ENCODE assay signal across 8 cellular contexts in genomic region chr16:87764600-87765472, GRCh38. TPM values are rescaled to one million over a fixed set of nuclear protein-coding genes. Genes with fewer than 3 reads are reported as not detected.
DNase-seq lines count a peak whose midpoint lies in the region; ATAC-seq and TF ChIP-seq lines count a peak whose summit lies in the region.

No MANE protein-coding gene starts in this region.

- no peaks in the 10 kb centered on the region for H3K9me3 Mint-ChIP-seq in activated CD8-positive, alpha-beta memory T cell treated with anti-CD3 and anti-CD28 coated beads, Interleukin-2, amount 10 ng/mL, durations not matched to agents 7 days and 5 days (ENCODE audit: low read depth)

- H3K4me2 ChIP-seq in OCI-LY1 (ENCODE audit: low read length) (peak overlapping the region; percentile 69), neural cell (ENCODE audit: low read length) (peak overlapping the region; percentile 84)

- no peak for TF ChIP-seq RAD21 in neural cell (conservative IDR thresholded peaks at IDR 0.05)

- H3K36me3 ChIP-seq in OCI-LY1 (ENCODE audit: insufficient read depth, low read length) (peaks cover 40% of the 10 kb centered on the region), colonic mucosa (no peaks in the 10 kb centered on the region), neural cell (ENCODE audit: insufficient read depth, low read length) (no peaks in the 10 kb centered on the region)

- intact Hi-C loops in colonic mucosa (cut with DNase I) = loop anchor here (10.0 kb wide), 1 partner anchor 810 kb away; the partner anchor contains the start of gene ZC3H18

- peak overlapping the region; percentile 90 for H3K9ac ChIP-seq in OCI-LY1 (ENCODE audit: low read length)
- H3K9ac ChIP-seq in colonic mucosa (ENCODE audit: low read depth in 2 of 2, low read length in 2 of 2) = peak overlapping the region; percentile 87 to 91
- H3K9ac ChIP-seq in neural cell (ENCODE audit: low read length) = peak overlapping the region; percentile 94

- peak; percentile 65 for DNase-seq in activated CD8-positive, alpha-beta memory T cell treated with anti-CD3 and anti-CD28 coated beads, Interleukin-2, amount 10 ng/mL, durations not matched to agents 7 days and 5 days
- no peak for DNase-seq in activated CD8-positive, alpha-beta memory T cell treated with anti-CD3 and anti-CD28 coated beads, Interleukin-2, amount 50 U/mL, for 4 hours
- no peak for DNase-seq in colonic mucosa
- no peak for DNase-seq in epidermal melanocyte (ENCODE audit: insufficient read length, low spot score)
- no peak for DNase-seq in AG20443 (ENCODE audit: low spot score)

- H3K9me3 ChIP-seq in OCI-LY1 (ENCODE audit: low read length) (no peaks in the 10 kb centered on the region), colonic mucosa (no peaks in the 10 kb centered on the region), neural cell (ENCODE audit: low read length) (no peaks in the 10 kb centered on the region)

- no peaks in the 10 kb centered on the region for H3F3A ChIP-seq in OCI-LY1 (ENCODE audit: insufficient read depth, low read length)
- no peaks in the 10 kb centered on the region for H3F3A ChIP-seq in neural cell (ENCODE audit: insufficient read depth, low read length, poor library complexity, severe bottlenecking)

- peak overlapping the region; percentile 100 for H3K4me3 Mint-ChIP-seq in activated CD8-positive, alpha-beta memory T cell treated with anti-CD3 and anti-CD28 coated beads, Interleukin-2, amount 10 ng/mL, durations not matched to agents 7 days and 5 days

- H3K4me3 ChIP-seq in OCI-LY1 (ENCODE audit: low read depth, low read length, poor library complexity, severe bottlenecking) = peak overlapping the region; percentile 90
- peak overlapping the region; percentile 97 for H3K4me3 ChIP-seq in colonic mucosa
- H3K4me3 ChIP-seq in neural cell (ENCODE audit: low read length) = peak overlapping the region; percentile 91

- peaks cover 31% of the 10 kb centered on the region for H3K36me3 Mint-ChIP-seq in activated CD8-positive, alpha-beta memory T cell treated with anti-CD3 and anti-CD28 coated beads, Interleukin-2, amount 10 ng/mL, durations not matched to agents 7 days and 5 days

- H3K27me3 Mint-ChIP-seq in activated CD8-positive, alpha-beta memory T cell treated with anti-CD3 and anti-CD28 coated beads, Interleukin-2, amount 10 ng/mL, durations not matched to agents 7 days and 5 days = no peaks in the 10 kb centered on the region

- H3K27me3 ChIP-seq in OCI-LY1 (ENCODE audit: insufficient read depth, low read length) = no peaks in the 10 kb centered on the region
- H3K27me3 ChIP-seq in colonic mucosa = no peaks in the 10 kb centered on the region
- no peaks in the 10 kb centered on the region for H3K27me3 ChIP-seq in neural cell (ENCODE audit: insufficient read depth, low read depth, low read length)

- TF ChIP-seq CTCF in OCI-LY1 (IDR thresholded peaks at IDR 0.05; ENCODE audit: low read length) = no peak
- TF ChIP-seq CTCF in colonic mucosa (IDR thresholded peaks at IDR 0.05) = no peak
- no peak for TF ChIP-seq CTCF in neural cell (IDR thresholded peaks at IDR 0.05; ENCODE audit: poor library complexity, severe bottlenecking)

- H3K4me1 ChIP-seq in OCI-LY1 (ENCODE audit: insufficient read depth, low read length, severe bottlenecking) (peaks cover 64% of the 10 kb centered on the region), colonic mucosa (peaks cover 6% of the 10 kb centered on the region)

- H3K27ac Mint-ChIP-seq in activated CD8-positive, alpha-beta memory T cell treated with anti-CD3 and anti-CD28 coated beads, Interleukin-2, amount 10 ng/mL, durations not matched to agents 7 days and 5 days = peak overlapping the region; percentile 91

- H2AFZ ChIP-seq in OCI-LY1 (ENCODE audit: low read length) (no peak overlapping the region), neural cell (ENCODE audit: low read depth, low read length) (no peak overlapping the region)

- H3K79me2 ChIP-seq in OCI-LY1 (ENCODE audit: insufficient read depth, low read length) (peaks cover 38% of the 10 kb centered on the region), neural cell (replicated peaks; ENCODE audit: insufficient read depth, low read length) (peaks cover 21% of the 10 kb centered on the region)

- CTCF ChIA-PET in activated CD8-positive, alpha-beta memory T cell treated with anti-CD3 and anti-CD28 coated beads, Interleukin-2, amount 10 ng/mL, durations not matched to agents 7 days and 5 days (lab: Charles Lee) = interaction anchor here (0.6 to 4.7 kb wide), 17 partner anchors 10 to 805 kb away, joined by 3 to 41 read pairs (median 4); partner anchors contain the start of gene SLC7A5

- H4K20me1 ChIP-seq in OCI-LY1 (ENCODE audit: insufficient read depth, low read length) (no peaks in the 10 kb centered on the region), neural cell (ENCODE audit: insufficient read depth) (no peaks in the 10 kb centered on the region)

- H3K27ac ChIP-seq in OCI-LY1 (ENCODE audit: low read depth, low read length, poor library complexity, severe bottlenecking) = peak overlapping the region; percentile 85
- peak overlapping the region; percentile 70 for H3K27ac ChIP-seq in colonic mucosa
- peak overlapping the region; percentile 87 for H3K27ac ChIP-seq in neural cell (ENCODE audit: low read length)

- H3K9me2 ChIP-seq in OCI-LY1 (ENCODE audit: low read depth, low read length) = no peaks in the 10 kb centered on the region
- no peaks in the 10 kb centered on the region for H3K9me2 ChIP-seq in neural cell (ENCODE audit: insufficient read depth, low read length)

- no peak for TF ChIP-seq EP300 in neural cell (conservative IDR thresholded peaks at IDR 0.05; ENCODE audit: poor library complexity, severe bottlenecking)

- peak; percentile 25 for ATAC-seq in activated CD8-positive, alpha-beta memory T cell treated with anti-CD3 and anti-CD28 coated beads, Interleukin-2, amount 10 ng/mL, durations not matched to agents 7 days and 5 days
- ATAC-seq in HG02970 (IDR thresholded peaks at IDR 0.05; ENCODE audit: low FRiP score, unreplicated experiment) = no peak

- peaks cover 46% of the 10 kb centered on the region for H3K4me1 Mint-ChIP-seq in activated CD8-positive, alpha-beta memory T cell treated with anti-CD3 and anti-CD28 coated beads, Interleukin-2, amount 10 ng/mL, durations not matched to agents 7 days and 5 days

TF ChIP-seq in neural cell, 6 proteins besides CTCF, POLR2A, EP300 and RAD21:
- TF ChIP-seq SMC3 (conservative IDR thresholded peaks at IDR 0.05; ENCODE audit: poor library complexity) (no peak), EZH2 (IDR thresholded peaks at IDR 0.05; ENCODE audit: borderline replicate concordance, insufficient read depth, low read length, poor library complexity, severe bottlenecking) (no peak), MXI1 (conservative IDR thresholded peaks at IDR 0.05; ENCODE audit: poor library complexity, severe bottlenecking) (no peak), TAF1 (IDR thresholded peaks at IDR 0.05; ENCODE audit: low read depth) (no peak), POLR2AphosphoS5 (IDR thresholded peaks at IDR 0.05) (no peak)
- TF ChIP-seq, protein P1, sequence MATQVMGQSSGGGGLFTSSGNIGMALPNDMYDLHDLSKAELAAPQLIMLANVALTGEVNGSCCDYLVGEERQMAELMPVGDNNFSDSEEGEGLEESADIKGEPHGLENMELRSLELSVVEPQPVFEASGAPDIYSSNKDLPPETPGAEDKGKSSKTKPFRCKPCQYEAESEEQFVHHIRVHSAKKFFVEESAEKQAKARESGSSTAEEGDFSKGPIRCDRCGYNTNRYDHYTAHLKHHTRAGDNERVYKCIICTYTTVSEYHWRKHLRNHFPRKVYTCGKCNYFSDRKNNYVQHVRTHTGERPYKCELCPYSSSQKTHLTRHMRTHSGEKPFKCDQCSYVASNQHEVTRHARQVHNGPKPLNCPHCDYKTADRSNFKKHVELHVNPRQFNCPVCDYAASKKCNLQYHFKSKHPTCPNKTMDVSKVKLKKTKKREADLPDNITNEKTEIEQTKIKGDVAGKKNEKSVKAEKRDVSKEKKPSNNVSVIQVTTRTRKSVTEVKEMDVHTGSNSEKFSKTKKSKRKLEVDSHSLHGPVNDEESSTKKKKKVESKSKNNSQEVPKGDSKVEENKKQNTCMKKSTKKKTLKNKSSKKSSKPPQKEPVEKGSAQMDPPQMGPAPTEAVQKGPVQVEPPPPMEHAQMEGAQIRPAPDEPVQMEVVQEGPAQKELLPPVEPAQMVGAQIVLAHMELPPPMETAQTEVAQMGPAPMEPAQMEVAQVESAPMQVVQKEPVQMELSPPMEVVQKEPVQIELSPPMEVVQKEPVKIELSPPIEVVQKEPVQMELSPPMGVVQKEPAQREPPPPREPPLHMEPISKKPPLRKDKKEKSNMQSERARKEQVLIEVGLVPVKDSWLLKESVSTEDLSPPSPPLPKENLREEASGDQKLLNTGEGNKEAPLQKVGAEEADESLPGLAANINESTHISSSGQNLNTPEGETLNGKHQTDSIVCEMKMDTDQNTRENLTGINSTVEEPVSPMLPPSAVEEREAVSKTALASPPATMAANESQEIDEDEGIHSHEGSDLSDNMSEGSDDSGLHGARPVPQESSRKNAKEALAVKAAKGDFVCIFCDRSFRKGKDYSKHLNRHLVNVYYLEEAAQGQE (IDR thresholded peaks at IDR 0.05; ENCODE audit: borderline replicate concordance) = no peak

RNA-seq across cellular contexts. Expression of gene KLHDC4, which starts 0.9 kb away (rescaled TPM):
- 100 to 1,000 TPM in 1 of 2 experiments, 10 to 100 TPM in 1; 86.0 to 114 TPM for total RNA-seq in activated CD8-positive, alpha-beta memory T cell treated with anti-CD3 and anti-CD28 coated beads, Interleukin-2, amount 10 ng/mL, durations not matched to agents 7 days and 5 days
- total RNA-seq in colonic mucosa = 10 to 100 TPM; 21.8 to 79.4 TPM
- 27.5 and 30.7 TPM in 2 replicates for polyA plus RNA-seq in neural cell
- 30.0 and 33.1 TPM in 2 replicates for polyA minus RNA-seq in neural cell
